ENCODE assay signal across 23 cellular contexts in the genomic region with DNA sequence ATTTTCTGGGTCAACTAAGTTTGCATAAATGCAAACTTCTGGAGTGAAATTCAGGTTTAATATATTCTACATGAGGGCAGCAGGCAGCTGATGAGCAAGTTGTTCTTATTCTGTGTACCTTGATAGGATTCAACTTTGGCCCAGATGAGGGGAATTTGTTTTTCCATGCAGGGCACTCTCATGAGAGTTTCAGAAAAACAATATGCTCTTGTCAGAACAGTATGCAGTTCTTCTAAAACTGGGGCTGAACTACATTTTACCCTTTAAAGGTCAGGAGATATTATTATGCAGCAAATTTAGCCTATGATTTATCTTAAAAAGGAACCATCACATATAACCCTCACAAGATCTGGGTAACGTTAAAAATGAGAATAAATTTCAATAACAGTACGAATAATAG. TPM values are rescaled to one million over a fixed set of nuclear protein-coding genes. Genes with fewer than 3 reads are reported as not detected.
DNase-seq lines count a peak whose midpoint lies in the region; ATAC-seq and TF ChIP-seq lines count a peak whose summit lies in the region.
"Had no signal": no experiment of that assay in that cellular context is flagged by ENCODE, and none has a peak within 500 bp of the region (broad histone marks: within the 10 kb centered on the region; RNA-seq: fewer than 3 reads in every experiment).

No MANE protein-coding gene starts in this region.

- peak overlapping the region; percentile 56 for H3K4me3 Mint-ChIP-seq in activated naive CD4-positive, alpha-beta T cell treated with anti-CD3 and anti-CD28 coated beads for 36 hours
- peak overlapping the region; percentile 38 for H3K4me3 Mint-ChIP-seq in activated T-helper 1 cell treated with anti-CD3 and anti-CD28 coated beads, Interleukin-12 subunit alpha, Interleukin-12 subunit beta, Interleukin-2, Interleukin-4 antibody, amounts not matched to agents 30 ng/mL and 10 ng/mL and 1 ng/mL, durations not matched to agents 14 hours and 24 hours and 36 hours
- H3K4me3 Mint-ChIP-seq: activated B cell treated with CpG ODN at 0.5 μM for 24 hours, neural progenitor cell had no signal

- peaks cover 93% of the 10 kb centered on the region for H3K4me1 ChIP-seq in MM.1S (ENCODE audit: low read length)
- no peaks in the 10 kb centered on the region for H3K4me1 ChIP-seq in ascending aorta
- H3K4me1 ChIP-seq: breast epithelium, gastrocnemius medialis, neural progenitor cell, prostate gland, testis had no signal

- intact Hi-C loops in activated naive CD4-positive, alpha-beta T cell treated with anti-CD3 and anti-CD28 coated beads for 36 hours (cut with micrococcal nuclease) = loop anchor here (5.0 kb wide), 1 partner anchor 376 kb away; no protein-coding TSS in a partner anchor
- intact Hi-C loops in activated T-helper 1 cell treated with anti-CD3 and anti-CD28 coated beads, Interleukin-12 subunit alpha, Interleukin-12 subunit beta, Interleukin-2, Interleukin-4 antibody, amounts not matched to agents 30 ng/mL and 10 ng/mL and 1 ng/mL, durations not matched to agents 14 hours and 24 hours and 36 hours (cut with micrococcal nuclease) = no loop called here
- intact Hi-C loops in sciatic nerve (cut with DNase I) = no loop called here
- intact Hi-C loops in ascending aorta (cut with DNase I) = no loop called here

- H3K27ac ChIP-seq in MM.1S (ENCODE audit: low read length) (peak overlapping the region; percentile 100; the same call in 1 of the 2 replicates), ascending aorta (no peak overlapping the region)
- H3K27ac ChIP-seq: breast epithelium, gastrocnemius medialis, neural progenitor cell, prostate gland, testis had no signal

- no peak overlapping the region for H2AFZ ChIP-seq in MM.1S (ENCODE audit: low read length)
- H2AFZ ChIP-seq: neural progenitor cell had no signal

- H3K79me2 ChIP-seq in MM.1S (ENCODE audit: low read length) = peaks cover 100% of the 10 kb centered on the region

- H3K9me2 ChIP-seq in MM.1S (replicated peaks; ENCODE audit: insufficient read depth, low read length) = no peaks in the 10 kb centered on the region

- no peaks in the 10 kb centered on the region for H3K36me3 Mint-ChIP-seq in activated naive CD4-positive, alpha-beta T cell treated with anti-CD3 and anti-CD28 coated beads for 36 hours (ENCODE audit: low read depth)
- H3K36me3 Mint-ChIP-seq in activated T-helper 1 cell treated with anti-CD3 and anti-CD28 coated beads, Interleukin-12 subunit alpha, Interleukin-12 subunit beta, Interleukin-2, Interleukin-4 antibody, amounts not matched to agents 30 ng/mL and 10 ng/mL and 1 ng/mL, durations not matched to agents 14 hours and 24 hours and 36 hours (ENCODE audit: low read depth) = peaks cover 40% of the 10 kb centered on the region
- H3K36me3 Mint-ChIP-seq: neural progenitor cell had no signal

- peak; percentile 50 for ATAC-seq in sciatic nerve
- ATAC-seq in HG02763 (IDR thresholded peaks at IDR 0.05; ENCODE audit: unreplicated experiment) = no peak
- ATAC-seq: gastrocnemius medialis, left colon had no signal

- H3K27me3 Mint-ChIP-seq in activated naive CD4-positive, alpha-beta T cell treated with anti-CD3 and anti-CD28 coated beads for 36 hours (ENCODE audit: low read depth) = no peaks in the 10 kb centered on the region
- H3K27me3 Mint-ChIP-seq in activated T-helper 1 cell treated with anti-CD3 and anti-CD28 coated beads, Interleukin-12 subunit alpha, Interleukin-12 subunit beta, Interleukin-2, Interleukin-4 antibody, amounts not matched to agents 30 ng/mL and 10 ng/mL and 1 ng/mL, durations not matched to agents 14 hours and 24 hours and 36 hours (ENCODE audit: insufficient read depth) = no peaks in the 10 kb centered on the region

- peak overlapping the region; percentile 42; the same call in 1 of the 2 replicates for H3K4me3 ChIP-seq in MM.1S (ENCODE audit: low read length)
- no peak overlapping the region for H3K4me3 ChIP-seq in ascending aorta
- H3K4me3 ChIP-seq: breast epithelium, gastrocnemius medialis, neural progenitor cell, prostate gland, testis had no signal

- peaks cover 22% of the 10 kb centered on the region; the same call in 1 of the 2 replicates for H4K20me1 ChIP-seq in MM.1S (ENCODE audit: insufficient read depth, low read length)

- CTCF ChIA-PET in activated naive CD4-positive, alpha-beta T cell treated with anti-CD3 and anti-CD28 coated beads for 36 hours (lab: Charles Lee) = interaction anchor here (1.7 kb wide), 1 partner anchor 14 kb away, joined by 5 read pairs; no protein-coding TSS in a partner anchor

- H3F3A ChIP-seq in MM.1S (ENCODE audit: insufficient read depth, low read length) = peaks cover 65% of the 10 kb centered on the region

- peak overlapping the region; percentile 77 for H3K27ac Mint-ChIP-seq in activated naive CD4-positive, alpha-beta T cell treated with anti-CD3 and anti-CD28 coated beads for 36 hours
- H3K27ac Mint-ChIP-seq in activated T-helper 1 cell treated with anti-CD3 and anti-CD28 coated beads, Interleukin-12 subunit alpha, Interleukin-12 subunit beta, Interleukin-2, Interleukin-4 antibody, amounts not matched to agents 30 ng/mL and 10 ng/mL and 1 ng/mL, durations not matched to agents 14 hours and 24 hours and 36 hours = peak overlapping the region; percentile 85
- H3K27ac Mint-ChIP-seq: activated B cell treated with CpG ODN at 0.5 μM for 24 hours, neural progenitor cell had no signal

- no peak for DNase-seq in activated naive CD4-positive, alpha-beta T cell treated with anti-CD3 and anti-CD28 coated beads for 36 hours
- DNase-seq in activated naive CD4-positive, alpha-beta T cell treated with anti-CD3 and anti-CD28 coated beads, Interleukin-2, amount 50 U/mL, for 16 hours = no peak
- DNase-seq in MM.1S (no peak), sciatic nerve (ENCODE audit: low spot score) (no peak), ascending aorta (ENCODE audit: low spot score in 2 of 2) (no peak), KG1 (lab: John Stamatoyannopoulos, UW) (no peak)
- no peak for DNase-seq in activated T-helper 1 cell treated with anti-CD3 and anti-CD28 coated beads, Interleukin-12 subunit alpha, Interleukin-12 subunit beta, Interleukin-2, Interleukin-4 antibody, amounts not matched to agents 30 ng/mL and 10 ng/mL and 1 ng/mL, durations not matched to agents 14 hours and 24 hours and 36 hours (ENCODE audit: low spot score)
- DNase-seq: activated B cell treated with CpG ODN at 0.5 μM for 24 hours; activated CD8-positive, alpha-beta memory T cell treated with anti-CD3 and anti-CD28 coated beads, Interleukin-2, amount 50 U/mL, for 4 hours; DND-41; gastrocnemius medialis; H7; left colon; midbrain; NCI-H1105 treated with DMSO at 0.1 percent for 48 hours; NCI-H2107; SIG-M5; stimulated activated CD4-positive, alpha-beta T cell treated with anti-CD3 and anti-CD28 coated beads, Interleukin-4, amount 100 ng/mL, for 4 hours; testis had no signal

- H3K36me3 ChIP-seq in MM.1S (replicated peaks; ENCODE audit: insufficient read depth, low read length) = no peaks in the 10 kb centered on the region
- H3K36me3 ChIP-seq in ascending aorta = no peaks in the 10 kb centered on the region
- H3K36me3 ChIP-seq: breast epithelium, gastrocnemius medialis, neural progenitor cell, prostate gland had no signal

- H3K4me1 Mint-ChIP-seq in activated naive CD4-positive, alpha-beta T cell treated with anti-CD3 and anti-CD28 coated beads for 36 hours (ENCODE audit: low read depth) = peaks cover 93% of the 10 kb centered on the region
- H3K4me1 Mint-ChIP-seq in activated T-helper 1 cell treated with anti-CD3 and anti-CD28 coated beads, Interleukin-12 subunit alpha, Interleukin-12 subunit beta, Interleukin-2, Interleukin-4 antibody, amounts not matched to agents 30 ng/mL and 10 ng/mL and 1 ng/mL, durations not matched to agents 14 hours and 24 hours and 36 hours (ENCODE audit: low read depth) = peaks cover 96% of the 10 kb centered on the region
- H3K4me1 Mint-ChIP-seq: neural progenitor cell had no signal

- H3K27me3 ChIP-seq in MM.1S (replicated peaks; ENCODE audit: insufficient read depth, low read length) (no peaks in the 10 kb centered on the region), ascending aorta (no peaks in the 10 kb centered on the region)
- H3K27me3 ChIP-seq: breast epithelium, gastrocnemius medialis, neural progenitor cell, testis had no signal

- H3K9me3 Mint-ChIP-seq in activated naive CD4-positive, alpha-beta T cell treated with anti-CD3 and anti-CD28 coated beads for 36 hours = no peaks in the 10 kb centered on the region
- H3K9me3 Mint-ChIP-seq in activated T-helper 1 cell treated with anti-CD3 and anti-CD28 coated beads, Interleukin-12 subunit alpha, Interleukin-12 subunit beta, Interleukin-2, Interleukin-4 antibody, amounts not matched to agents 30 ng/mL and 10 ng/mL and 1 ng/mL, durations not matched to agents 14 hours and 24 hours and 36 hours = peaks cover 3% of the 10 kb centered on the region
- H3K9me3 Mint-ChIP-seq: neural progenitor cell had no signal

- no peak for TF ChIP-seq CTCF in MM.1S (IDR thresholded peaks at IDR 0.05; ENCODE audit: low read length)
- no peak for TF ChIP-seq CTCF in ascending aorta (IDR thresholded peaks at IDR 0.05)

- H3K9me3 ChIP-seq in MM.1S (replicated peaks; ENCODE audit: insufficient read depth, low read length) = no peaks in the 10 kb centered on the region
- H3K9me3 ChIP-seq in ascending aorta = no peaks in the 10 kb centered on the region
- H3K9me3 ChIP-seq: breast epithelium, gastrocnemius medialis, prostate gland, testis had no signal

- H3K9ac ChIP-seq in MM.1S (ENCODE audit: low read length) = peak overlapping the region; percentile 96; the same call in 1 of the 2 replicates
- H3K9ac ChIP-seq: neural progenitor cell had no signal

- peak overlapping the region; percentile 89 for H3K4me2 ChIP-seq in MM.1S (ENCODE audit: low read depth, low read length)
- H3K4me2 ChIP-seq: neural progenitor cell had no signal

RNA-seq across cellular contexts. Expression of gene GPRIN3, which starts 19.2 kb away (rescaled TPM):
- total RNA-seq in activated naive CD4-positive, alpha-beta T cell treated with anti-CD3 and anti-CD28 coated beads for 36 hours = 1 to 10 TPM; 8.6 to 8.8 TPM
- total RNA-seq in activated T-helper 1 cell treated with anti-CD3 and anti-CD28 coated beads, Interleukin-12 subunit alpha, Interleukin-12 subunit beta, Interleukin-2, Interleukin-4 antibody, amounts not matched to agents 30 ng/mL and 10 ng/mL and 1 ng/mL, durations not matched to agents 14 hours and 24 hours and 36 hours = 37.1 and 39.0 TPM in 2 replicates
- 7.0 TPM for total RNA-seq in sciatic nerve
- 2.1 TPM for total RNA-seq in ascending aorta
